1 cellular context compared by ENCODE assay signal in the genomic region with DNA sequence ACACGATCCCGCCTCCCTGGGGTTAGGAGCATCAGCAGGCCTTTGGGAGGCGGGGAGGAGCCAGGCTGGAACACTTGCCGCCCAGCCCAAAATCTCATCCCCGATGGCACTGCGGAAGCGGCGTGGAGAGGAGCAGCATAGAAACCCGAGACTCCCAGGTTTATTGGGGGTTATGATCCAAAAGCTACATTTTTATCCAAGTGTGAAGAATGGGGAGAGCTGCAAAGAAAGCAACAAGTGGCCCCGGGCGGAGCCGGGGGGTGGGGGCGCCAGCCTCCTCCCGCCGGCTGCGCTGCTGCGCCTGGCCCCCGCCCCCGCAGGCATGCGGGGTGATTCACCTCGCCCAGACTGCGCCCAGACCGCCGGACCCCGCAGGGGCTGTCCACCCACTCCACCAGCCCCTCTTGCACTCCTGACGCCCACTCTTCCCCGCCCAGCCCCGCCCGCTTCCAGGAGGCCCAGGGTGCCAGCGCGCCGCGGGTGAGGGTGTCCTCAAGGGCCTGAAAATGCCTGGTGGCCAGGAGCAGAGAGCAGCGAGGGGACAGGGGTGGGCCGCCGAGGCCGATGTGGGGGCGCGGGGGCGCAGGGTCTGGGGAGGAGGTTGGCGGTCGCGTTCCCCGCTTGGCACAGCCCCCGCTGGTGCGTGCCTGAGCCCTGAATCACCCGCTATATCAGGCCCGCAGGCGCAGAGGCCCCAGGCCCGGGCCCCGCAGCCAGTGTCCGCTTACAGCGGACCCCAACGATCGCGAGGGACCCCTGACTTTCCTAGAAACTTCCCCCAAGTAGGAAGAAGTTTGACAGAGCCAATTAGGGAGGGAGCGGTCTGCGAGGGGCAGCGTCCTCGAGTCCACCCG.
TF ChIP-seq lines count a peak whose summit lies in the region.

No MANE protein-coding gene starts in this region.

TF ChIP-seq in HEK293, 187 proteins besides CTCF, POLR2A, EP300 and RAD21 (continued from another document):
- TF ChIP-seq ZNF626 (tag by site-specific recombination; IDR thresholded peaks at IDR 0.05) = no peak
- no peak for TF ChIP-seq ZNF121 (tag by site-specific recombination; IDR thresholded peaks at IDR 0.05)
- no peak for TF ChIP-seq FEZF1 (tag by site-specific recombination; IDR thresholded peaks at IDR 0.05)
- TF ChIP-seq ZFHX2 (tag by site-specific recombination; conservative IDR thresholded peaks at IDR 0.05) = peak; percentile 99
- no peak for TF ChIP-seq SALL2 (tag by site-specific recombination; IDR thresholded peaks at IDR 0.05; ENCODE audit: borderline replicate concordance)
- TF ChIP-seq ZNF211 (tag by site-specific recombination; IDR thresholded peaks at IDR 0.05; ENCODE audit: low read depth) = no peak
- TF ChIP-seq ZNF341 (tag by site-specific recombination; IDR thresholded peaks at IDR 0.05; ENCODE audit: low read depth) = peak; percentile 82
- TF ChIP-seq ZFP69B (tag by site-specific recombination; IDR thresholded peaks at IDR 0.05) = no peak
- no peak for TF ChIP-seq ZNF391 (tag by site-specific recombination; IDR thresholded peaks at IDR 0.05; ENCODE audit: borderline replicate concordance, low read depth)
- TF ChIP-seq OVOL3 (tag by site-specific recombination; IDR thresholded peaks at IDR 0.05) = no peak
- no peak for TF ChIP-seq ZNF501 (tag by site-specific recombination; IDR thresholded peaks at IDR 0.05)
- TF ChIP-seq, protein P1, sequence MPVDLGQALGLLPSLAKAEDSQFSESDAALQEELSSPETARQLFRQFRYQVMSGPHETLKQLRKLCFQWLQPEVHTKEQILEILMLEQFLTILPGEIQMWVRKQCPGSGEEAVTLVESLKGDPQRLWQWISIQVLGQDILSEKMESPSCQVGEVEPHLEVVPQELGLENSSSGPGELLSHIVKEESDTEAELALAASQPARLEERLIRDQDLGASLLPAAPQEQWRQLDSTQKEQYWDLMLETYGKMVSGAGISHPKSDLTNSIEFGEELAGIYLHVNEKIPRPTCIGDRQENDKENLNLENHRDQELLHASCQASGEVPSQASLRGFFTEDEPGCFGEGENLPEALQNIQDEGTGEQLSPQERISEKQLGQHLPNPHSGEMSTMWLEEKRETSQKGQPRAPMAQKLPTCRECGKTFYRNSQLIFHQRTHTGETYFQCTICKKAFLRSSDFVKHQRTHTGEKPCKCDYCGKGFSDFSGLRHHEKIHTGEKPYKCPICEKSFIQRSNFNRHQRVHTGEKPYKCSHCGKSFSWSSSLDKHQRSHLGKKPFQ (tag by site-specific recombination; IDR thresholded peaks at IDR 0.05) = no peak
- TF ChIP-seq ZBTB20 (tag by site-specific recombination; IDR thresholded peaks at IDR 0.05) = peak; percentile 73
- TF ChIP-seq ZNF837 (tag by site-specific recombination; IDR thresholded peaks at IDR 0.05) = no peak
- TF ChIP-seq, protein P2, sequence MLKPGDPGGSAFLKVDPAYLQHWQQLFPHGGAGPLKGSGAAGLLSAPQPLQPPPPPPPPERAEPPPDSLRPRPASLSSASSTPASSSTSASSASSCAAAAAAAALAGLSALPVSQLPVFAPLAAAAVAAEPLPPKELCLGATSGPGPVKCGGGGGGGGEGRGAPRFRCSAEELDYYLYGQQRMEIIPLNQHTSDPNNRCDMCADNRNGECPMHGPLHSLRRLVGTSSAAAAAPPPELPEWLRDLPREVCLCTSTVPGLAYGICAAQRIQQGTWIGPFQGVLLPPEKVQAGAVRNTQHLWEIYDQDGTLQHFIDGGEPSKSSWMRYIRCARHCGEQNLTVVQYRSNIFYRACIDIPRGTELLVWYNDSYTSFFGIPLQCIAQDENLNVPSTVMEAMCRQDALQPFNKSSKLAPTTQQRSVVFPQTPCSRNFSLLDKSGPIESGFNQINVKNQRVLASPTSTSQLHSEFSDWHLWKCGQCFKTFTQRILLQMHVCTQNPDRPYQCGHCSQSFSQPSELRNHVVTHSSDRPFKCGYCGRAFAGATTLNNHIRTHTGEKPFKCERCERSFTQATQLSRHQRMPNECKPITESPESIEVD (tag by site-specific recombination; IDR thresholded peaks at IDR 0.05) = no peak
- no peak for TF ChIP-seq ZNF112 (tag by site-specific recombination; IDR thresholded peaks at IDR 0.05)
- TF ChIP-seq ZNF558 (tag by site-specific recombination; IDR thresholded peaks at IDR 0.05) = no peak
- no peak; the same call in 1 of the 2 replicates for TF ChIP-seq ZNF76 (tag by site-specific recombination; IDR thresholded peaks at IDR 0.05; ENCODE audit: borderline replicate concordance, low read depth)
- TF ChIP-seq, protein P3, sequence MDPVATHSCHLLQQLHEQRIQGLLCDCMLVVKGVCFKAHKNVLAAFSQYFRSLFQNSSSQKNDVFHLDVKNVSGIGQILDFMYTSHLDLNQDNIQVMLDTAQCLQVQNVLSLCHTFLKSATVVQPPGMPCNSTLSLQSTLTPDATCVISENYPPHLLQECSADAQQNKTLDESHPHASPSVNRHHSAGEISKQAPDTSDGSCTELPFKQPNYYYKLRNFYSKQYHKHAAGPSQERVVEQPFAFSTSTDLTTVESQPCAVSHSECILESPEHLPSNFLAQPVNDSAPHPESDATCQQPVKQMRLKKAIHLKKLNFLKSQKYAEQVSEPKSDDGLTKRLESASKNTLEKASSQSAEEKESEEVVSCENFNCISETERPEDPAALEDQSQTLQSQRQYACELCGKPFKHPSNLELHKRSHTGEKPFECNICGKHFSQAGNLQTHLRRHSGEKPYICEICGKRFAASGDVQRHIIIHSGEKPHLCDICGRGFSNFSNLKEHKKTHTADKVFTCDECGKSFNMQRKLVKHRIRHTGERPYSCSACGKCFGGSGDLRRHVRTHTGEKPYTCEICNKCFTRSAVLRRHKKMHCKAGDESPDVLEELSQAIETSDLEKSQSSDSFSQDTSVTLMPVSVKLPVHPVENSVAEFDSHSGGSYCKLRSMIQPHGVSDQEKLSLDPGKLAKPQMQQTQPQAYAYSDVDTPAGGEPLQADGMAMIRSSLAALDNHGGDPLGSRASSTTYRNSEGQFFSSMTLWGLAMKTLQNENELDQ (tag by site-specific recombination; IDR thresholded peaks at IDR 0.05; ENCODE audit: low read depth) = no peak
- TF ChIP-seq ZNF335 (tag by site-specific recombination; conservative IDR thresholded peaks at IDR 0.05) = peak; percentile 93
- TF ChIP-seq ZNF571 (tag by site-specific recombination; IDR thresholded peaks at IDR 0.05) = no peak
- no peak for TF ChIP-seq ZSCAN16 (tag by site-specific recombination; IDR thresholded peaks at IDR 0.05)
- TF ChIP-seq, protein P4, sequence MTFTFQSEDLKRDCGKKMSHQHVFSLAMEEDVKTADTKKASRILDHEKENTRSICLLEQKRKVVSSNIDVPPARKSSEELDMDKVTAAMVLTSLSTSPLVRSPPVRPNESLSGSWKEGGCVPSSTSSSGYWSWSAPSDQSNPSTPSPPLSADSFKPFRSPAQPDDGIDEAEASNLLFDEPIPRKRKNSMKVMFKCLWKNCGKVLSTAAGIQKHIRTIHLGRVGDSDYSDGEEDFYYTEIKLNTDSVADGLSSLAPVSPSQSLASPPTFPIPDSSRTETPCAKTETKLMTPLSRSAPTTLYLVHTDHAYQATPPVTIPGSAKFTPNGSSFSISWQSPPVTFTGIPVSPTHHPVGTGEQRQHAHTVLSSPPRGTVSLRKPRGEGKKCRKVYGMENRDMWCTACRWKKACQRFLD (tag by site-specific recombination; IDR thresholded peaks at IDR 0.05) = no peak
- no peak for TF ChIP-seq OSR2 (tag by site-specific recombination; IDR thresholded peaks at IDR 0.05)
- TF ChIP-seq ZNF24 (tag by site-specific recombination; IDR thresholded peaks at IDR 0.05) = no peak
- no peak for TF ChIP-seq ZNF223 (tag by site-specific recombination; IDR thresholded peaks at IDR 0.05)
- no peak for TF ChIP-seq ZNF239 (tag by site-specific recombination; IDR thresholded peaks at IDR 0.05)
- TF ChIP-seq, protein P5, sequence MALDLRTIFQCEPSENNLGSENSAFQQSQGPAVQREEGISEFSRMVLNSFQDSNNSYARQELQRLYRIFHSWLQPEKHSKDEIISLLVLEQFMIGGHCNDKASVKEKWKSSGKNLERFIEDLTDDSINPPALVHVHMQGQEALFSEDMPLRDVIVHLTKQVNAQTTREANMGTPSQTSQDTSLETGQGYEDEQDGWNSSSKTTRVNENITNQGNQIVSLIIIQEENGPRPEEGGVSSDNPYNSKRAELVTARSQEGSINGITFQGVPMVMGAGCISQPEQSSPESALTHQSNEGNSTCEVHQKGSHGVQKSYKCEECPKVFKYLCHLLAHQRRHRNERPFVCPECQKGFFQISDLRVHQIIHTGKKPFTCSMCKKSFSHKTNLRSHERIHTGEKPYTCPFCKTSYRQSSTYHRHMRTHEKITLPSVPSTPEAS (tag by site-specific recombination; IDR thresholded peaks at IDR 0.05) = no peak
- TF ChIP-seq ZNF174 (tag by site-specific recombination; IDR thresholded peaks at IDR 0.05) = no peak
- TF ChIP-seq ZNF514 (tag by site-specific recombination; IDR thresholded peaks at IDR 0.05) = no peak
- TF ChIP-seq EGR2 (tag by site-specific recombination; IDR thresholded peaks at IDR 0.05; ENCODE audit: low read depth) = peak; percentile 95
- TF ChIP-seq ZNF214 (tag by site-specific recombination; IDR thresholded peaks at IDR 0.05; ENCODE audit: borderline replicate concordance) = no peak
